ENCODE assay signal across 8 cellular contexts in genomic region chr16:87457724-87458423, GRCh38. TPM values are rescaled to one million over a fixed set of nuclear protein-coding genes. Genes with fewer than 3 reads are reported as not detected.
A peak's percentile ranks its signal among the peaks of the same experiment; 100 is the strongest.
DNase-seq lines count a peak whose midpoint lies in the region; TF ChIP-seq lines count a peak whose summit lies in the region.

No MANE protein-coding gene starts in this region.

- peaks cover 11% of the 10 kb centered on the region for H4K20me1 ChIP-seq in SK-N-SH (ENCODE audit: insufficient read depth)

- H3K79me2 ChIP-seq in SK-N-SH (ENCODE audit: insufficient read depth), result peaks cover 71% of the 10 kb centered on the region

- H3K4me1 ChIP-seq in SK-N-SH (ENCODE audit: control insufficient read depth in 1 of 2, insufficient read depth in 2 of 2, low read depth in 1 of 2, low read length in 1 of 2) (peaks cover 25 to 37% of the 10 kb centered on the region in 2 experiments), esophagus muscularis mucosa (peaks cover 29 to 44% (median 39%) of the 10 kb centered on the region in 4 donors)

- peaks cover 0 to 23% of the 10 kb centered on the region in 2 experiments for H3K36me3 ChIP-seq in SK-N-SH (replicated peaks in 1 of 2; ENCODE audit: control insufficient read depth in 1 of 2, insufficient read depth in 2 of 2, low read length in 1 of 2)
- H3K36me3 ChIP-seq in esophagus muscularis mucosa, result peaks cover 16 to 55% (median 37%) of the 10 kb centered on the region in 4 donors

- POLR2A ChIA-PET in SK-N-SH (lab: Yijun Ruan, JAX), result no interaction called here

- H3F3A ChIP-seq in SK-N-SH (replicated peaks; ENCODE audit: insufficient read depth), result peaks cover 34% of the 10 kb centered on the region

- peak overlapping the region; percentile 96 to 98 for H3K27ac ChIP-seq in SK-N-SH (ENCODE audit: low read depth in 2 of 2, low read length in 1 of 2)
- peak overlapping the region; percentile 12 to 47 (median 37) for H3K27ac ChIP-seq in esophagus muscularis mucosa (replicated peaks in 1 of 4)

- no peak for TF ChIP-seq RAD21 in SK-N-SH (IDR thresholded peaks at IDR 0.05; ENCODE audit: low read length)

- H3K4me3 ChIP-seq in SK-N-SH (ENCODE audit: low read depth in 2 of 2, low read length in 1 of 2), result peak overlapping the region in 1 of 2 experiments; percentile 30; a peak in 1 of 4 replicates
- H3K4me3 ChIP-seq in esophagus muscularis mucosa, result no peak overlapping the region

- H2AFZ ChIP-seq in SK-N-SH (ENCODE audit: low read depth), result no peak overlapping the region

- no peaks in the 10 kb centered on the region for H3K9me3 ChIP-seq in SK-N-SH
- no peaks in the 10 kb centered on the region for H3K9me3 ChIP-seq in esophagus muscularis mucosa

- TF ChIP-seq POLR2A in esophagus muscularis mucosa (IDR thresholded peaks at IDR 0.05; ENCODE audit: low read depth), result no peak

- intact Hi-C loops in esophagus muscularis mucosa (cut with DNase I), result no loop called here

- no peaks in the 10 kb centered on the region for H3K9me2 ChIP-seq in SK-N-SH

- TF ChIP-seq CTCF in GM20000 (IDR thresholded peaks at IDR 0.05; ENCODE audit: extremely low read depth, missing control alignments), result no peak
- TF ChIP-seq CTCF in SK-N-SH (IDR thresholded peaks at IDR 0.05), result no peak
- TF ChIP-seq CTCF in esophagus muscularis mucosa (IDR thresholded peaks at IDR 0.05), result no peak

- H3K4me2 ChIP-seq in SK-N-SH, result peak overlapping the region; percentile 80

- CTCF ChIA-PET in SK-N-SH (lab: Yijun Ruan, JAX), result interaction anchor here (0.7 to 1.5 kb wide), 4 partner anchors 16 to 311 kb away, joined by 3 to 5 read pairs (median 3); no protein-coding TSS in a partner anchor

- 21% methylated on average over 19 of the region's 22 CpGs for WGBS in SK-N-SH (ENCODE audit: low lambda C conversion rate)
- 66% methylated on average over 22 of the region's 22 CpGs for WGBS in esophagus muscularis mucosa

- DNase-seq in GM20000 (ENCODE audit: low spot score) (peak; percentile 53), SK-N-SH (peak; percentile 58), esophagus muscularis mucosa (ENCODE audit: extremely low spot score) (no peak), DMS153 treated with DMSO at 0.1 percent for 48 hours (lab: John Stamatoyannopoulos, UW; ENCODE audit: unreplicated experiment) (no peak), NCI-H2107 (lab: John Stamatoyannopoulos, UW) (no peak), COR-L47 (lab: John Stamatoyannopoulos, UW) (no peak), ecto neural progenitor cell (ENCODE audit: low spot score) (no peak)
- peak; percentile 19 to 55 for DNase-seq in stimulated activated CD4-positive, alpha-beta T cell treated with anti-CD3 and anti-CD28 coated beads, Interleukin-4, amount 100 ng/mL, for 48 hours (ENCODE audit: low read depth in 2 of 2)

- H3K27me3 ChIP-seq in SK-N-SH (ENCODE audit: insufficient read depth) (no peaks in the 10 kb centered on the region), esophagus muscularis mucosa (no peaks in the 10 kb centered on the region)

- peak overlapping the region; percentile 62; the same call in 1 of the 2 replicates for H3K9ac ChIP-seq in SK-N-SH

- TF ChIP-seq EP300 in SK-N-SH (IDR thresholded peaks at IDR 0.05; ENCODE audit: borderline replicate concordance in 1 of 2, low read depth in 1 of 2, low read length in 1 of 2), result peak; percentile 48 to 94
- no peak for TF ChIP-seq EP300 in esophagus muscularis mucosa (IDR thresholded peaks at IDR 0.05)

TF ChIP-seq in SK-N-SH, 30 proteins besides CTCF, POLR2A, EP300 and RAD21 (continues in another document):
- TF ChIP-seq NFIC (IDR thresholded peaks at IDR 0.05; ENCODE audit: borderline replicate concordance), result peak; percentile 94
- no peak for TF ChIP-seq MXI1 (IDR thresholded peaks at IDR 0.05; ENCODE audit: low read depth, low read length)
- TF ChIP-seq GATA2 (CRISPR knock-in tag; IDR thresholded peaks at IDR 0.05), result no peak
- no peak for TF ChIP-seq CHD2 (IDR thresholded peaks at IDR 0.05; ENCODE audit: low read length, partially characterized antibody)
- TF ChIP-seq POLR2AphosphoS5 (IDR thresholded peaks at IDR 0.05; ENCODE audit: low read depth, low read length), result peak; percentile 70; the same call in 1 of the 2 replicates
- peak; percentile 99 for TF ChIP-seq JUND (IDR thresholded peaks at IDR 0.05)
- TF ChIP-seq REST (IDR thresholded peaks at IDR 0.05; ENCODE audit: low read depth, low read length), result peak; percentile 65
- TF ChIP-seq SIN3A (IDR thresholded peaks at IDR 0.05; ENCODE audit: borderline replicate concordance, low read depth, low read length), result peak; percentile 86; the same call in 1 of the 2 replicates
- peak; percentile 98 for TF ChIP-seq TCF12 (IDR thresholded peaks at IDR 0.05)
- TF ChIP-seq MEF2A (IDR thresholded peaks at IDR 0.05; ENCODE audit: borderline replicate concordance, low read depth), result peak; percentile 89
- TF ChIP-seq TEAD4 (IDR thresholded peaks at IDR 0.05; ENCODE audit: borderline replicate concordance, insufficient read depth), result peak; percentile 95
- TF ChIP-seq GABPA (IDR thresholded peaks at IDR 0.05; ENCODE audit: low read depth), result no peak
- TF ChIP-seq EZH2phosphoT487 (IDR thresholded peaks at IDR 0.05; ENCODE audit: borderline replicate concordance, low read depth), result no peak
- peak; percentile 96 for TF ChIP-seq FOSL2 (IDR thresholded peaks at IDR 0.05; ENCODE audit: borderline replicate concordance, low read depth)
- no peak for TF ChIP-seq USF2 (IDR thresholded peaks at IDR 0.05; ENCODE audit: borderline replicate concordance, low read depth, low read length)
- no peak; the same call in 1 of the 2 replicates for TF ChIP-seq FOXM1 (IDR thresholded peaks at IDR 0.05; ENCODE audit: low read depth)
- TF ChIP-seq USF1 (IDR thresholded peaks at IDR 0.05; ENCODE audit: borderline replicate concordance, low read depth), result no peak
- peak; percentile 97 for TF ChIP-seq RXRA (IDR thresholded peaks at IDR 0.05; ENCODE audit: borderline replicate concordance, low read depth)
- TF ChIP-seq RFX5 (IDR thresholded peaks at IDR 0.05; ENCODE audit: low read length), result no peak
- peak; percentile 84; the same call in 1 of the 2 replicates for TF ChIP-seq MAX (IDR thresholded peaks at IDR 0.05; ENCODE audit: low read depth)
- TF ChIP-seq ELF1 (IDR thresholded peaks at IDR 0.05), result no peak
- TF ChIP-seq TAF1 (IDR thresholded peaks at IDR 0.05; ENCODE audit: borderline replicate concordance, low read depth, low read length), result peak; percentile 62; the same call in 1 of the 2 replicates
- no peak for TF ChIP-seq FOXJ3 (CRISPR knock-in tag; IDR thresholded peaks at IDR 0.05)

RNA-seq across cellular contexts. Expression of gene ZCCHC14, which starts 35.0 kb away (rescaled TPM):
- 5.6 and 5.7 TPM in 2 replicates for polyA plus RNA-seq in SK-N-SH (2012; rRNA removed)
- 5.4 and 5.9 TPM in 2 replicates for polyA plus RNA-seq in SK-N-SH (2012; cell fraction: cytosol; rRNA removed)
- polyA plus RNA-seq in SK-N-SH (2012; cell fraction: nucleus; rRNA removed), result 22.8 and 27.5 TPM in 2 replicates
- 10 to 100 TPM; 12.9 to 24.7 (median 18.6) TPM for total RNA-seq in esophagus muscularis mucosa

Comparison
In these comparisons a context has a peak if more than half of its experiments do, and no peak if none do; other contexts are left out.
1. DNase-seq: peak in GM20000 (single experiment), SK-N-SH (single experiment) and stimulated activated CD4-positive, alpha-beta T cell treated with anti-CD3 and anti-CD28 coated beads, Interleukin-4, amount 100 ng/mL, for 48 hours (2 of 2); none in esophagus muscularis mucosa (single experiment), DMS153 treated with DMSO at 0.1 percent for 48 hours (single experiment), NCI-H2107 (single experiment), COR-L47 (single experiment) and ecto neural progenitor cell (single experiment).